In the genomic region with DNA sequence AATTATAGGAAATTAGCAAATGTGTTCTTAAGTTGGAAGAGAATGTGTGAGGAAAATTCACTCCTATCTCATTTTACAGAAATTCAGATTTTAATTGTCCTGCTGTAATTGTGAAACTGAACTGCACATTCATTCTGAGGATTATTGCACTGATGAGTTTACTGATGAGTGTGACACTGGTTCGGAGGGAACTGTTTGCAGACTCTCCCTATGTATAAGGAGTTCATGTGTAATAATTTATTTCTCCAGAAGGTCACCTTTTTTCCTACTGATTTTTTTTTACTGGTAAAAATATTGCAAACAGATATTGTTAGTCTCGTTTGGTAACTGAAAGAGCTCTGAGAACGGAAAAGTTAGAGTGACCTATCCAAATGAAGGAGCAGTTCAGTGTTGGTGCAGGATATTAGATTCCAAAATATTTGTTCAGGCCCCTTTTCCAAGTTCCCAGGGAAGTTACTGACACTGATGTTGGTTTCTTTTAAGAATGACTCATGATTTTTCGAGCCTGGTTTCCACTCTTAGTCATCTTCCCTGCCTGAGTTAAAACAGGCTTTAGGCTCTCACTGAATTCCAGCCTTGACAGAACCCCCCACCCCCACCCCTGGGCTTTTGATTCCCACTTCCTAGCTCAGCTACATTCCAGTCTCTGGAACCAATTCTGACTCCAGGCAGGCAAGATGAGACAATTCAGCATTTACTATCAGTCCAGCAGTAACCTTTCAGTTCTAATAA, we compare ENCODE assay signal across 1 cellular context.
A peak's percentile ranks its signal among the peaks of the same experiment; 100 is the strongest.
TF ChIP-seq lines count a peak whose summit lies in the region.

No MANE protein-coding gene starts in this region.

TF ChIP-seq in IMR-90, 13 proteins besides CTCF, POLR2A, EP300 and RAD21 (continued from another document):
- TF ChIP-seq, protein P1, sequence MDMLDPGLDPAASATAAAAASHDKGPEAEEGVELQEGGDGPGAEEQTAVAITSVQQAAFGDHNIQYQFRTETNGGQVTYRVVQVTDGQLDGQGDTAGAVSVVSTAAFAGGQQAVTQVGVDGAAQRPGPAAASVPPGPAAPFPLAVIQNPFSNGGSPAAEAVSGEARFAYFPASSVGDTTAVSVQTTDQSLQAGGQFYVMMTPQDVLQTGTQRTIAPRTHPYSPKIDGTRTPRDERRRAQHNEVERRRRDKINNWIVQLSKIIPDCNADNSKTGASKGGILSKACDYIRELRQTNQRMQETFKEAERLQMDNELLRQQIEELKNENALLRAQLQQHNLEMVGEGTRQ (IDR thresholded peaks at IDR 0.05; ENCODE audit: low read depth, low read length) = no peak
- TF ChIP-seq RFX5 (IDR thresholded peaks at IDR 0.05; ENCODE audit: low read depth, low read length) = no peak
- TF ChIP-seq CHD1 (IDR thresholded peaks at IDR 0.05; ENCODE audit: low read depth, low read length) = no peak
- TF ChIP-seq MAZ (IDR thresholded peaks at IDR 0.05; ENCODE audit: borderline replicate concordance, low read depth, low read length) = peak; percentile 40; the same call in 1 of the 2 replicates
- TF ChIP-seq SMC3 (IDR thresholded peaks at IDR 0.05; ENCODE audit: low read depth, low read length) = peak; percentile 29; the same call in 1 of the 2 replicates
- TF ChIP-seq BHLHE40 (IDR thresholded peaks at IDR 0.05; ENCODE audit: low read depth, low read length) = peak; percentile 37; the same call in 1 of the 2 replicates
- no peak for TF ChIP-seq RCOR1 (IDR thresholded peaks at IDR 0.05; ENCODE audit: insufficient replicate concordance, low read length)
- 0 out of 2 replicates have a peak, but pooled peaks have one; percentile 8 for TF ChIP-seq CEBPB (IDR thresholded peaks at IDR 0.05; ENCODE audit: low read depth, low read length)
